19 cellular contexts compared by ENCODE assay signal in the genomic region with DNA sequence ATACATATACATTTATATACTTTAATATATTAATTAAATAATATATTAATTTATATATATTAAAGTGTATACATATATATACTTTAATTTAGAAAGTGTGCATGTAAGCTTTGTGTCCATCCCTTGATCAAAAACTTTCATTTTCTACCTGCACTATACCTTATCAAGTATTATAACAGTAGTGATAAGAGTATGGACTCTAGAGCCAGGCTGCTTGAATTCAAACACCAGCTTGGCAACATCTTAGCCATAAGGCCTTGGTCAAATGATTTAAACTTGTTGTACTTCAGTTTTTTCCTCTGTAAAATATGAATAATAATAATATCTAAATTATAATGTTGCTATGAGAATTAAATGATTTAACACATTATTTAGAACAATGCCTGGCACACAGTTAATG.
A peak's percentile ranks its signal among the peaks of the same experiment; 100 is the strongest.
DNase-seq lines count a peak whose midpoint lies in the region; ATAC-seq, FAIRE-seq and TF ChIP-seq lines count a peak whose summit lies in the region.
"Had no signal": no experiment of that assay in that cellular context is flagged by ENCODE, and none has a peak within 500 bp of the region (broad histone marks: within the 10 kb centered on the region; RNA-seq: fewer than 3 reads in every experiment).

No MANE protein-coding gene starts in this region.

- ATAC-seq in A549: no peak
- peak; percentile 31 for ATAC-seq in left colon
- ATAC-seq in activated CD4-positive, CD25-positive, alpha-beta regulatory T cell treated with anti-CD3 and anti-CD28 coated beads, Interleukin-2, amount 50 U/mL, for 24 hours: no peak
- ATAC-seq: GM23338, HCT116 had no signal

- no peak for TF ChIP-seq EP300 in A549 (IDR thresholded peaks at IDR 0.05)
- no peak for TF ChIP-seq EP300 in stomach (IDR thresholded peaks at IDR 0.05)

- intact Hi-C loops in left colon (cut with DNase I, micrococcal nuclease) (no loop called here), stomach (cut with DNase I; ENCODE audit: low total_unique reads) (no loop called here)

- H3K27ac ChIP-seq in A549 (no peak overlapping the region), stomach (peak overlapping the region in 4 of 5 donors; percentile 54 to 77 (median 63))
- H3K27ac ChIP-seq: C4-2B had no signal

- H3K4me2 ChIP-seq in A549: peak overlapping the region; percentile 64; the same call in 1 of the 3 replicates
- H3K4me2 ChIP-seq: GM23338 had no signal

- CTCF ChIA-PET in A549 (lab: Yijun Ruan, JAX): interaction anchor here (1.2 kb wide), 1 partner anchor 11 kb away, joined by 3 read pairs; no protein-coding TSS in a partner anchor

- POLR2A ChIA-PET in A549 (lab: Yijun Ruan, JAX): no interaction called here

- no peaks in the 10 kb centered on the region for H3K27me3 ChIP-seq in stomach

- H3K4me1 ChIP-seq in A549 (peaks cover 15% of the 10 kb centered on the region), stomach (peaks cover 5 to 12% (median 10%) of the 10 kb centered on the region in 4 donors)

- H3K9me3 ChIP-seq in A549: no peaks in the 10 kb centered on the region; the same call in 2 of the 3 replicates
- peaks cover 0 to 7% (median 2%) of the 10 kb centered on the region in 4 donors for H3K9me3 ChIP-seq in stomach

- no peak overlapping the region for H3K4me3 ChIP-seq in A549
- H3K4me3 ChIP-seq in stomach: no peak overlapping the region
- H3K4me3 ChIP-seq: GM23338 had no signal

- no peaks in the 10 kb centered on the region for H3K36me3 ChIP-seq in stomach

- no peak for TF ChIP-seq RAD21 in A549 (conservative IDR thresholded peaks at IDR 0.05 in 1 of 2, IDR thresholded peaks at IDR 0.05 in 1 of 2)

- no peak for FAIRE-seq in A549 (lab: Jason Lieb, UNC)
- peak; percentile 53 for FAIRE-seq in colon (lab: Jason Lieb, UNC)
- FAIRE-seq: D721Med, G401.6, GM12891, HTR-8/SVneo had no signal

- no peak for TF ChIP-seq POLR2A in A549 (IDR thresholded peaks at IDR 0.05; ENCODE audit: low read length)
- no peak for TF ChIP-seq POLR2A in stomach (IDR thresholded peaks at IDR 0.05)

- DNase-seq in A549 (ENCODE audit: low read depth in 1 of 2, low spot score in 1 of 2): no peak
- no peak for DNase-seq in left colon
- no peak for DNase-seq in stomach
- DNase-seq in NCI-H1436 (lab: John Stamatoyannopoulos, UW): no peak
- no peak for DNase-seq in NCI-H2029 treated with DMSO at 0.1 percent for 48 hours (lab: John Stamatoyannopoulos, UW)
- DNase-seq: AML-193; CD4-positive, alpha-beta T cell; H7; HFFc6; IMR-90 had no signal

- TF ChIP-seq CTCF in A549 (IDR thresholded peaks at IDR 0.05) (no peak), stomach (IDR thresholded peaks at IDR 0.05) (no peak)

TF ChIP-seq in A549, 52 proteins besides CTCF, POLR2A, EP300 and RAD21:
- TF ChIP-seq SREBF2 (IDR thresholded peaks at IDR 0.05) (no peak), EHF (CRISPR knock-in tag; IDR thresholded peaks at IDR 0.05) (no peak), NR3C1 (IDR thresholded peaks at IDR 0.05) (no peak), HDAC2 (IDR thresholded peaks at IDR 0.05) (no peak), ELK1 (IDR thresholded peaks at IDR 0.05; ENCODE audit: low read depth, low read length) (no peak)

Comparison
In these comparisons a context has a peak if more than half of its experiments do, and no peak if none do; other contexts are left out.
1. H3K27ac ChIP-seq: peak in stomach (4 of 5); none in A549 (0 of 2).